Comparison of ENCODE assay signal across 21 cellular contexts in the genomic region with DNA sequence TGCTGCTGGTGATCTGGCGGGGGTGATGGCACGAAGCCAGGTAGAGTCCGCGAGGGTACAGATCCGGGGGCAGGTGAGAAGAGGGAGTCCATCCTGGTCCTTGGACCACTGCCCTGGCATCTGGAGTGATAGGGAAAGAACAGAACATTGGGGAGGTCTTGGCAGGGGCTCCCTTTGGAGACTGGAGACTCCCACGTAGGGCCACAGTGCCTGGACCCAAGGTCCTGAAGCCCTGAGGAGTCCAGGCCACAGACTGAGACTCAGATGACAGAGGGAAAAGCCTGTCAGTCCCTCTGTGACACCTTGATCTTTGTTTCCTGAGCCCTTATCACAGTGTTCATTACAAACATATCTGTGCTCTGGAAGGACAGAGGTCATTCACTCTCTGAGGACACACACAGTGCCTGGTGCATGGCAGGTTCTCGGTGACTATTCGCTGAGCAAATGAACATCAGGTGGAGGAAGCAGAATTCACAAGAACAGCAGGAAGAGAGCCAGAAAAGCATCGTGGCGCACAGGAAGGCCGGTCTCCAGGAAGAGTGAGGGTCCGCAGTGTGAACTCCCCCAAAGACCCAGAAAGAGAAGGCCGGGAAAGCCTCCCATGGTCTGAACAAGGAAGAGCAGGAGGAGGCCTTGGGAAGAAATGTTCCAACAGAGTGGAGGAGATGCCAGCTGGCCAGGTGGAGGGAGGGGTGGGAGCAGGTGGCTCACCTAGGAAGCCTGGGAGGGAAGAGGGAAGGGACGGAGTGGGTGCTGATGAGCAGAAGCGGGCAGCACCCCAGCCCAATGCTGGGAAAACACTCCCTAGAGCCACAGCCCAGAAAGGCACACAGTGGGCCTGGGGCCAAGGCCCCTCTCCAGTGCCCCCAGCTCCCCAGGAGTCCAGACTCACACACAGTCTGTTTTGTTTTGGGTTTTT. TPM values are rescaled to one million over a fixed set of nuclear protein-coding genes. Genes with fewer than 3 reads are reported as not detected.
DNase-seq lines count a peak whose midpoint lies in the region; ATAC-seq, FAIRE-seq and TF ChIP-seq lines count a peak whose summit lies in the region.
"Had no signal": no experiment of that assay in that cellular context is flagged by ENCODE, and none has a peak within 500 bp of the region (broad histone marks: within the 10 kb centered on the region; RNA-seq: fewer than 3 reads in every experiment).

No MANE protein-coding gene starts in this region.

- H3K9me3 ChIP-seq in SJCRH30 (replicated peaks) (no peaks in the 10 kb centered on the region), heart right ventricle (no peaks in the 10 kb centered on the region), small intestine (ENCODE audit: control insufficient read depth, low read depth) (no peaks in the 10 kb centered on the region)
- H3K9me3 ChIP-seq: pancreas had no signal

- no peaks in the 10 kb centered on the region for H3K27me3 ChIP-seq in SJCRH30
- H3K27me3 ChIP-seq in heart right ventricle: no peaks in the 10 kb centered on the region
- no peaks in the 10 kb centered on the region for H3K27me3 ChIP-seq in small intestine (ENCODE audit: control insufficient read depth in 2 of 2, insufficient read depth in 2 of 2, low read length in 2 of 2)
- H3K27me3 ChIP-seq: brain microvascular endothelial cell, pancreas had no signal

- H3K4me3 ChIP-seq in SJCRH30 (no peak overlapping the region), heart right ventricle (no peak overlapping the region), small intestine (ENCODE audit: low read depth in 1 of 2, low read length in 2 of 2) (peak overlapping the region in 1 of 2 donors; percentile 6)
- H3K4me3 ChIP-seq: GM12878, pancreas, skin epidermis had no signal

- H3K36me3 ChIP-seq in SJCRH30 (peaks cover 4% of the 10 kb centered on the region; the same call in 1 of the 2 replicates), heart right ventricle (peaks cover 0 to 11% (median 0%) of the 10 kb centered on the region in 9 donors), small intestine (ENCODE audit: control insufficient read depth in 2 of 2, insufficient read depth in 2 of 2, low read length in 2 of 2) (no peaks in the 10 kb centered on the region)
- H3K36me3 ChIP-seq: brain microvascular endothelial cell, pancreas had no signal

- DNase-seq in NCI-H1092 (lab: John Stamatoyannopoulos, UW) (peak; percentile 38), SJCRH30 (peak; percentile 64 to 70), heart right ventricle (peak in 1 of 2 donors; percentile 50), small intestine (peak; percentile 94), NCI-H446 treated with DMSO at 0.1 percent for 48 hours (lab: John Stamatoyannopoulos, UW) (no peak), HFFc6 (no peak)
- DNase-seq: activated CD4-positive, alpha-beta T cell treated with anti-CD3 and anti-CD28 coated beads, Interleukin-2, amount 50 U/mL, for 48 hours; activated T-cell treated with anti-CD3 and anti-CD28 coated beads, Interleukin-2, amount 50 U/mL, for 4 hours; brain microvascular endothelial cell; naive B cell; NCI-H226; stimulated activated CD4-positive, alpha-beta T cell treated with anti-CD3 and anti-CD28 coated beads, Interleukin-4, amount 100 ng/mL, for 4 hours; T-cell had no signal

- no peak overlapping the region for H3K27ac ChIP-seq in SJCRH30
- peak overlapping the region; percentile 40 to 96 (median 68) for H3K27ac ChIP-seq in heart right ventricle
- H3K27ac ChIP-seq in small intestine (ENCODE audit: low read depth in 1 of 2, low read length in 1 of 2): peak overlapping the region; percentile 80 to 97
- H3K27ac ChIP-seq: brain microvascular endothelial cell had no signal

- peak in 4 of 8 donors; percentile 5 to 10 (median 8) for ATAC-seq in heart right ventricle
- no peak for ATAC-seq in HG03442 (IDR thresholded peaks at IDR 0.05; ENCODE audit: unreplicated experiment)
- ATAC-seq: activated naive CD4-positive, alpha-beta T cell treated with anti-CD3 and anti-CD28 coated beads, Interleukin-2, amount 50 U/mL, for 72 hours; activated T-cell treated with anti-CD3 and anti-CD28 coated beads, Interleukin-2, amount 50 U/mL, for 4 hours; GM12878; T-cell had no signal

- TF ChIP-seq CTCF in heart right ventricle (IDR thresholded peaks at IDR 0.05) (no peak), HFFc6 (IDR thresholded peaks at IDR 0.05) (no peak)

- H3K27ac Mint-ChIP-seq in HFFc6: no peak overlapping the region
- H3K27ac Mint-ChIP-seq: B cell, T-cell had no signal

- intact Hi-C loops in heart right ventricle (cut with DNase I): loop anchor here in 7 of 10 donors (1.0 to 5.0 kb wide), 7 partner anchors 71 to 216 kb away; a partner anchor contains a TSS

- H3K9me3 Mint-ChIP-seq in HFFc6: no peaks in the 10 kb centered on the region
- H3K9me3 Mint-ChIP-seq: activated naive CD4-positive, alpha-beta T cell treated with anti-CD3 and anti-CD28 coated beads, Interleukin-2, amount 50 U/mL, for 72 hours; activated T-cell treated with anti-CD3 and anti-CD28 coated beads, Interleukin-2, amount 50 U/mL, for 4 hours; naive B cell; T-cell had no signal

- 57 to 59% methylated on average over 15 of the region's 15 CpGs for WGBS in heart right ventricle, 2 donors
- WGBS in small intestine, 3 donors: 15 to 59% (median 29%) methylated on average over 15 of the region's 15 CpGs

- peaks cover 5% of the 10 kb centered on the region for H3K27me3 Mint-ChIP-seq in HFFc6 (ENCODE audit: insufficient read depth)
- H3K27me3 Mint-ChIP-seq: B cell, naive B cell, T-cell had no signal

- H3K4me3 Mint-ChIP-seq in HFFc6: no peak overlapping the region
- H3K4me3 Mint-ChIP-seq: activated T-cell treated with anti-CD3 and anti-CD28 coated beads, Interleukin-2, amount 50 U/mL, for 4 hours; B cell; T-cell had no signal

- no peaks in the 10 kb centered on the region for H3K36me3 Mint-ChIP-seq in HFFc6 (ENCODE audit: low read depth)
- H3K36me3 Mint-ChIP-seq: activated naive CD4-positive, alpha-beta T cell treated with anti-CD3 and anti-CD28 coated beads, Interleukin-2, amount 50 U/mL, for 72 hours; naive B cell had no signal

- H3K4me1 Mint-ChIP-seq in HFFc6 (ENCODE audit: low read depth): peaks cover 13% of the 10 kb centered on the region
- H3K4me1 Mint-ChIP-seq: B cell had no signal

- FAIRE-seq in small intestine (lab: Jason Lieb, UNC): no peak
- FAIRE-seq: frontal cortex, G401.6, GM12878, pancreas had no signal

- H3K4me1 ChIP-seq in SJCRH30 (no peaks in the 10 kb centered on the region; the same call in 1 of the 2 replicates), heart right ventricle (peaks cover 25 to 63% (median 44%) of the 10 kb centered on the region in 9 donors), small intestine (ENCODE audit: control insufficient read depth in 2 of 2, insufficient read depth in 1 of 2, low read depth in 1 of 2, low read length in 1 of 2) (peaks cover 0 to 8% of the 10 kb centered on the region in 2 donors)

RNA-seq across cellular contexts. Expression of a gene that starts 20.5 kb away (rescaled TPM):
- total RNA-seq in SJCRH30 (2014; rRNA removed; shearing (Covaris generic)): 62.5 and 65.2 TPM in 2 replicates
- 10 to 100 TPM; 13.5 to 26.7 (median 21.1) TPM for total RNA-seq in heart right ventricle
- 10 to 100 TPM; 50.8 to 55.2 TPM for polyA plus RNA-seq in heart right ventricle
- polyA plus RNA-seq in small intestine: 10 to 100 TPM; 32.0 to 42.0 (median 33.5) TPM
- total RNA-seq in HFFc6 (2021; fragmentation: NEBNext Ultra II Directional; extraction: Animal tissue kit (Norgen Biotek cat#: 25700)): 10 to 100 TPM; 33.0 to 49.2 (median 44.0) TPM

Comparison
In these comparisons a context has a peak if more than half of its experiments do, and no peak if none do; other contexts are left out.
1. DNase-seq: peak in NCI-H1092 (single experiment), SJCRH30 (2 of 2) and small intestine (single experiment); none in NCI-H446 treated with DMSO at 0.1 percent for 48 hours (single experiment) and HFFc6 (single experiment).